In genomic region chr16:19881783-19882182, GRCh38 we compare ENCODE assay signal across 19 cellular contexts. TPM values are rescaled to one million over a fixed set of nuclear protein-coding genes. Genes with fewer than 3 reads are reported as not detected.
A peak's percentile ranks its signal among the peaks of the same experiment; 100 is the strongest.
DNase-seq lines count a peak whose midpoint lies in the region; ATAC-seq and TF ChIP-seq lines count a peak whose summit lies in the region.
"Had no signal": no experiment of that assay in that cellular context is flagged by ENCODE, and none has a peak within 500 bp of the region (broad histone marks: within the 10 kb centered on the region; RNA-seq: fewer than 3 reads in every experiment).

No MANE protein-coding gene starts in this region.

- H3K79me2 ChIP-seq in neural cell (replicated peaks; ENCODE audit: insufficient read depth, low read length): peaks cover 52% of the 10 kb centered on the region

- H3K27ac ChIP-seq in left ventricle myocardium inferior (replicated peaks) (peak overlapping the region; percentile 97), endodermal cell (ENCODE audit: low read depth, low read length) (peak overlapping the region; percentile 55), neural cell (ENCODE audit: low read length) (peak overlapping the region; percentile 67)
- H3K27ac ChIP-seq: HL-60, left lung, suprapubic skin had no signal

- no peaks in the 10 kb centered on the region for H3K9me3 Mint-ChIP-seq in endodermal cell
- no peaks in the 10 kb centered on the region for H3K9me3 Mint-ChIP-seq in type B pancreatic cell
- peaks cover 0 to 2% (median 0%) of the 10 kb centered on the region in 6 donors for H3K9me3 Mint-ChIP-seq in immature natural killer cell
- H3K9me3 Mint-ChIP-seq: activated CD4-positive, alpha-beta T cell treated with anti-CD3 and anti-CD28 coated beads, Interleukin-2, amount 10 ng/mL, durations not matched to agents 24 days and 14 days; activated naive CD8-positive, alpha-beta T cell treated with anti-CD3 and anti-CD28 coated beads for 36 hours; dendritic cell treated with granulocyte-macrophage colony-stimulating factor and Interleukin-4, amounts not matched to agents 40 ng/mL and 50 ng/mL, for 4 days; T-cell had no signal

- 73 to 85% methylated on average over 4 to 5 of the region's 6 CpGs for WGBS in endodermal cell (ENCODE audit: insufficient coverage in 1 of 2, insufficient read length in 1 of 2), 2 experiments

- no peaks in the 10 kb centered on the region for H4K20me1 ChIP-seq in neural cell (ENCODE audit: insufficient read depth)

- H3K4me1 Mint-ChIP-seq in endodermal cell: peaks cover 25% of the 10 kb centered on the region
- peaks cover 28% of the 10 kb centered on the region for H3K4me1 Mint-ChIP-seq in type B pancreatic cell (ENCODE audit: unreplicated experiment)
- peaks cover 16% of the 10 kb centered on the region in 2 donors for H3K4me1 Mint-ChIP-seq in immature natural killer cell

- ATAC-seq in Right ventricle myocardium inferior: no peak
- ATAC-seq: K562, left lung, T-cell had no signal

- H3K4me1 ChIP-seq in left ventricle myocardium inferior: peaks cover 92% of the 10 kb centered on the region
- peaks cover 9% of the 10 kb centered on the region for H3K4me1 ChIP-seq in endodermal cell (ENCODE audit: control insufficient read depth, insufficient read depth, low read length)

- H3K36me3 ChIP-seq in left ventricle myocardium inferior (peaks cover 19% of the 10 kb centered on the region), endodermal cell (ENCODE audit: control insufficient read depth, insufficient read depth, low read length) (peaks cover 14% of the 10 kb centered on the region), neural cell (ENCODE audit: insufficient read depth, low read length) (no peaks in the 10 kb centered on the region)
- H3K36me3 ChIP-seq: left lung, suprapubic skin, vagina had no signal

- DNase-seq in left ventricle myocardium inferior: no peak
- no peak for DNase-seq in Right ventricle myocardium inferior (ENCODE audit: missing footprints)
- DNase-seq in endodermal cell: no peak
- DNase-seq in type B pancreatic cell (ENCODE audit: extremely low spot score, unreplicated experiment): no peak
- DNase-seq in activated CD8-positive, alpha-beta memory T cell treated with anti-CD3 and anti-CD28 coated beads for 24 hours: no peak
- DNase-seq in SW480 (ENCODE audit: low spot score): no peak
- DNase-seq in immature natural killer cell: no peak
- DNase-seq: activated CD4-positive, alpha-beta T cell treated with anti-CD3 and anti-CD28 coated beads, Interleukin-2, amount 10 ng/mL, durations not matched to agents 24 days and 14 days; activated naive CD8-positive, alpha-beta T cell treated with anti-CD3 and anti-CD28 coated beads for 36 hours; foreskin fibroblast; left lung; SHP77; T-cell had no signal

- H3K27me3 Mint-ChIP-seq in endodermal cell (ENCODE audit: insufficient read depth): peaks cover 15% of the 10 kb centered on the region
- H3K27me3 Mint-ChIP-seq in type B pancreatic cell: peaks cover 17% of the 10 kb centered on the region
- H3K27me3 Mint-ChIP-seq in immature natural killer cell (ENCODE audit: low read depth in 3 of 3): peaks cover 12 to 22% (median 15%) of the 10 kb centered on the region in 3 donors

- intact Hi-C loops in left ventricle myocardium inferior (cut with micrococcal nuclease): loop anchor here (10.0 kb wide), 1 partner anchor 247 kb away; no protein-coding TSS in a partner anchor
- intact Hi-C loops in Right ventricle myocardium inferior (cut with DNase I): loop anchor here (2.0 to 5.0 kb wide), 4 partner anchors 39 to 214 kb away; partner anchors contain the start of genes IQCK and KNOP1

- TF ChIP-seq CTCF in left ventricle myocardium inferior (IDR thresholded peaks at IDR 0.05; ENCODE audit: borderline replicate concordance) (no peak), endodermal cell (conservative IDR thresholded peaks at IDR 0.05) (no peak), neural cell (IDR thresholded peaks at IDR 0.05; ENCODE audit: poor library complexity, severe bottlenecking) (no peak), type B pancreatic cell (conservative IDR thresholded peaks at IDR 0.05) (no peak)

- H3K27ac Mint-ChIP-seq in endodermal cell (peak overlapping the region; percentile 97), type B pancreatic cell (no peak overlapping the region), immature natural killer cell (no peak overlapping the region)
- H3K27ac Mint-ChIP-seq: activated CD4-positive, alpha-beta T cell treated with anti-CD3 and anti-CD28 coated beads, Interleukin-2, amount 10 ng/mL, durations not matched to agents 24 days and 14 days; activated naive CD8-positive, alpha-beta T cell treated with anti-CD3 and anti-CD28 coated beads for 36 hours; dendritic cell treated with granulocyte-macrophage colony-stimulating factor and Interleukin-4, amounts not matched to agents 40 ng/mL and 50 ng/mL, for 4 days; T-cell had no signal

- peaks cover 22% of the 10 kb centered on the region for H3K36me3 Mint-ChIP-seq in endodermal cell (ENCODE audit: low read depth)
- peaks cover 13% of the 10 kb centered on the region for H3K36me3 Mint-ChIP-seq in type B pancreatic cell
- H3K36me3 Mint-ChIP-seq in immature natural killer cell: no peaks in the 10 kb centered on the region
- H3K36me3 Mint-ChIP-seq: activated naive CD8-positive, alpha-beta T cell treated with anti-CD3 and anti-CD28 coated beads for 36 hours; T-cell had no signal

- H3K27me3 ChIP-seq in left ventricle myocardium inferior (ENCODE audit: low read depth): no peaks in the 10 kb centered on the region
- H3K27me3 ChIP-seq in endodermal cell (ENCODE audit: control insufficient read depth, insufficient read depth, low read length, poor library complexity, severe bottlenecking): peaks cover 8% of the 10 kb centered on the region
- no peaks in the 10 kb centered on the region for H3K27me3 ChIP-seq in neural cell (ENCODE audit: insufficient read depth, low read depth, low read length)
- H3K27me3 ChIP-seq: vagina had no signal

- H3K4me3 ChIP-seq in left ventricle myocardium inferior: peak overlapping the region; percentile 93
- peak overlapping the region; percentile 86 for H3K4me3 ChIP-seq in endodermal cell (ENCODE audit: low read length)
- H3K4me3 ChIP-seq in neural cell (ENCODE audit: low read length): peak overlapping the region; percentile 96
- H3K4me3 ChIP-seq: K562, left lung had no signal

- no peaks in the 10 kb centered on the region for H3F3A ChIP-seq in neural cell (ENCODE audit: insufficient read depth, low read length, poor library complexity, severe bottlenecking)

- no peak for TF ChIP-seq EP300 in neural cell (conservative IDR thresholded peaks at IDR 0.05; ENCODE audit: poor library complexity, severe bottlenecking)

- H3K9me3 ChIP-seq in left ventricle myocardium inferior (replicated peaks) (no peaks in the 10 kb centered on the region), endodermal cell (ENCODE audit: control insufficient read depth, low read length) (no peaks in the 10 kb centered on the region), neural cell (ENCODE audit: low read length) (no peaks in the 10 kb centered on the region)
- H3K9me3 ChIP-seq: left lung, suprapubic skin, vagina had no signal

- H3K9ac ChIP-seq in endodermal cell (ENCODE audit: extremely low read depth, low read length, poor library complexity, severe bottlenecking): no peak overlapping the region
- H3K9ac ChIP-seq in neural cell (ENCODE audit: low read length): peak overlapping the region; percentile 79

- TF ChIP-seq RAD21 in neural cell (conservative IDR thresholded peaks at IDR 0.05): no peak

- peak overlapping the region; percentile 66 for H3K4me2 ChIP-seq in neural cell (ENCODE audit: low read length)

- H3K4me3 Mint-ChIP-seq in endodermal cell (peak overlapping the region; percentile 72), type B pancreatic cell (peak overlapping the region; percentile 90), immature natural killer cell (no peak overlapping the region)
- H3K4me3 Mint-ChIP-seq: activated CD4-positive, alpha-beta T cell treated with anti-CD3 and anti-CD28 coated beads, Interleukin-2, amount 10 ng/mL, durations not matched to agents 24 days and 14 days; activated naive CD8-positive, alpha-beta T cell treated with anti-CD3 and anti-CD28 coated beads for 36 hours; dendritic cell treated with granulocyte-macrophage colony-stimulating factor and Interleukin-4, amounts not matched to agents 40 ng/mL and 50 ng/mL, for 4 days had no signal

- no peaks in the 10 kb centered on the region for H3K9me2 ChIP-seq in neural cell (ENCODE audit: insufficient read depth, low read length)

- H2AFZ ChIP-seq in neural cell (ENCODE audit: low read depth, low read length): no peak overlapping the region

TF ChIP-seq in neural cell, 6 proteins besides CTCF, POLR2A, EP300 and RAD21 (continues in another document):
- TF ChIP-seq EZH2 (IDR thresholded peaks at IDR 0.05; ENCODE audit: borderline replicate concordance, insufficient read depth, low read length, poor library complexity, severe bottlenecking) (no peak), MXI1 (conservative IDR thresholded peaks at IDR 0.05; ENCODE audit: poor library complexity, severe bottlenecking) (no peak), SMC3 (conservative IDR thresholded peaks at IDR 0.05; ENCODE audit: poor library complexity) (no peak), TAF1 (IDR thresholded peaks at IDR 0.05; ENCODE audit: low read depth) (no peak)

RNA-seq across cellular contexts. Expression of gene GPRC5B, which starts 2.9 kb away (rescaled TPM):
- total RNA-seq in left ventricle myocardium inferior: 82.3 TPM
- 90.0 TPM for total RNA-seq in Right ventricle myocardium inferior
- total RNA-seq in endodermal cell: 10 to 100 TPM; 39.5 to 49.1 TPM
- polyA plus RNA-seq in endodermal cell (2013, experiment 1 of 2): 50.7 TPM
- 41.7 TPM for polyA plus RNA-seq in endodermal cell (2013, experiment 2 of 2)
- 21.9 and 25.4 TPM in 2 replicates for polyA plus RNA-seq in neural cell
- 28.0 and 29.9 TPM in 2 replicates for polyA minus RNA-seq in neural cell
- 25.8 and 53.8 TPM in 2 replicates for total RNA-seq in type B pancreatic cell (ENCODE audit: low replicate concordance)
- polyA plus RNA-seq in immature natural killer cell: not detected

Comparison
In these comparisons a context has a peak if more than half of its experiments do, and no peak if none do; other contexts are left out.
1. H3K4me3 Mint-ChIP-seq: peak in endodermal cell (single experiment) and type B pancreatic cell (single experiment); none in immature natural killer cell (0 of 5).
2. Peak in every context shown above with its lines, with median percentiles within 50 percentile points of each other: H3K27ac ChIP-seq and H3K4me3 ChIP-seq.